Comparison of ENCODE assay signal across 7 cellular contexts in the genomic region with DNA sequence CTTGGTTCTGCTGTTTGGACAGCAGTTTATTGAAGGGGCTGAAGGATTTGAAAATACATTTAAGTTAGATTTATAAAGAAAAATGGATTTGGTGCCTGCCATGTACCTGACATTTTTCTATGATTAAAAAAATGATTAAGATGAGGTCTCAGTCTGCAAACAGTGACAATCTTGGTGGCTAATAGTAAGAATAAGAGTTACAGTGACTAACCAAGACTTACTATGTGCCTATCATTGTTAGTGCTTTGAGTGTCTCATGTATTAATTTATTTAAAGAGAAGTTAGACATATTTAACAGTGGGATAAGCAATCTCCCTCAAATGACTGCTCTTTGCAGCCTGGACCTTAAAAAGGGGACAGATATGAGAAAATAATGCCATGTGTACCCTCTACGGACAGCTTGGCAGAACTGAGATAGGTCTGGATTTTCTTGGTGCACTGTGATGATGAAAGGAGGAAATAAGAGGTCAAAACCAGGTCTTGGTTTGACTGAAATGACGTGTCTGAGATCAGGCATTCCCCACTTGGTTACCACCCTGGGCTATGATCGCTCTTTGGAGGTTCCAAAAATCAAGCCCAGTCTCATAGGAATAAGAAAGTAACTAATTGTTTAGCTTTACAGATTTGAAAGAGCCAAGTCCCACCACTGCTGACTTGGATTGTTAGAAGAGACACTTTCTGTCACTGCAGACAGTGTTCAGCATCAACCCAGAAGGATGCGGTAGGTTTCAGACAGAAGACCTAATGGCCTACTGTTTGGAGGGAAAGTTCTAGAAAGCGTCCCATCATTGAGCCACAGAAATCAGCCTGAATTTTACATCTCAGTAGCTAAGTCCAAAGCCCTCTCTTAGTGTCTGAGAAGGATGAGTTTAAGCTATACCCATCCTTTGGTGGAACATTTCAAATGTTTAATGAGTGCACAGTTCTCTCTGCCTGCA. TPM values are rescaled to one million over a fixed set of nuclear protein-coding genes. Genes with fewer than 3 reads are reported as not detected.
DNase-seq lines count a peak whose midpoint lies in the region; ATAC-seq and TF ChIP-seq lines count a peak whose summit lies in the region.

No MANE protein-coding gene starts in this region.

- peak; percentile 50 for ATAC-seq in HG02852 (IDR thresholded peaks at IDR 0.05; ENCODE audit: unreplicated experiment)

- H3K4me3 Mint-ChIP-seq in T-helper 2 cell treated with Interferon-gamma antibody and Interleukin-4, amounts not matched to agents 5 μg/mL and 100 μg/mL, for 36 hours, result peak overlapping the region; percentile 93
- H3K4me3 Mint-ChIP-seq in nephron, result peak overlapping the region; percentile 85 to 96 (median 91)

- DNase-seq in GM19238 (ENCODE audit: insufficient read length, low spot score) (peak; percentile 40), DMS153 treated with DMSO at 0.1 percent for 48 hours (lab: John Stamatoyannopoulos, UW; ENCODE audit: unreplicated experiment) (no peak), cardiac septum (ENCODE audit: low spot score) (no peak), NCI-H82 (lab: John Stamatoyannopoulos, UW) (no peak)
- peak; percentile 62 for DNase-seq in T-helper 2 cell treated with Interferon-gamma antibody and Interleukin-4, amounts not matched to agents 5 μg/mL and 100 μg/mL, for 36 hours (ENCODE audit: low spot score)

- intact Hi-C loops in cardiac septum (cut with DNase I), result no loop called here

- H3K4me1 Mint-ChIP-seq in T-helper 2 cell treated with Interferon-gamma antibody and Interleukin-4, amounts not matched to agents 5 μg/mL and 100 μg/mL, for 36 hours (ENCODE audit: low read depth), result peaks cover 38% of the 10 kb centered on the region
- peaks cover 6% of the 10 kb centered on the region for H3K4me1 Mint-ChIP-seq in nephron

- peaks cover 32% of the 10 kb centered on the region for H3K9me3 Mint-ChIP-seq in T-helper 2 cell treated with Interferon-gamma antibody and Interleukin-4, amounts not matched to agents 5 μg/mL and 100 μg/mL, for 36 hours
- H3K9me3 Mint-ChIP-seq in nephron, result peaks cover 32% of the 10 kb centered on the region

- no peaks in the 10 kb centered on the region for H3K27me3 Mint-ChIP-seq in T-helper 2 cell treated with Interferon-gamma antibody and Interleukin-4, amounts not matched to agents 5 μg/mL and 100 μg/mL, for 36 hours (ENCODE audit: low read depth)
- H3K27me3 Mint-ChIP-seq in nephron (ENCODE audit: low read depth), result peaks cover 9% of the 10 kb centered on the region

- no peak for TF ChIP-seq CTCF in nephron (IDR thresholded peaks at IDR 0.05; ENCODE audit: unreplicated experiment in 3 of 3)

- peaks cover 40% of the 10 kb centered on the region for H3K36me3 Mint-ChIP-seq in T-helper 2 cell treated with Interferon-gamma antibody and Interleukin-4, amounts not matched to agents 5 μg/mL and 100 μg/mL, for 36 hours (ENCODE audit: low read depth)
- H3K36me3 Mint-ChIP-seq in nephron (ENCODE audit: low read depth), result peaks cover 16% of the 10 kb centered on the region

- peak overlapping the region; percentile 87 for H3K27ac Mint-ChIP-seq in T-helper 2 cell treated with Interferon-gamma antibody and Interleukin-4, amounts not matched to agents 5 μg/mL and 100 μg/mL, for 36 hours
- no peak overlapping the region for H3K27ac Mint-ChIP-seq in nephron

RNA-seq across cellular contexts. Expression of gene CASP7, which starts 2.1 kb away (rescaled TPM):
- 5.9 TPM for total RNA-seq in cardiac septum

RNA-seq across cellular contexts. Expression of gene NRAP, which starts 18.0 kb away (rescaled TPM):
- total RNA-seq in cardiac septum, result 1,029 TPM

Comparison
In these comparisons a context has a peak if more than half of its experiments do, and no peak if none do; other contexts are left out.
1. DNase-seq: peak in GM19238 (single experiment) and T-helper 2 cell treated with Interferon-gamma antibody and Interleukin-4, amounts not matched to agents 5 μg/mL and 100 μg/mL, for 36 hours (single experiment); none in DMS153 treated with DMSO at 0.1 percent for 48 hours (single experiment), cardiac septum (single experiment) and NCI-H82 (single experiment).